ENCODE assay signal across 1 cellular context in genomic region chr11:1705121-1706052, GRCh38.
TF ChIP-seq lines count a peak whose summit lies in the region.

No MANE protein-coding gene starts in this region.

TF ChIP-seq in HepG2, 621 proteins besides CTCF, POLR2A, EP300 and RAD21:
- TF ChIP-seq ZFP37 (CRISPR knock-in tag; IDR thresholded peaks at IDR 0.05; ENCODE audit: borderline replicate concordance): no peak
- TF ChIP-seq ZNF839 (CRISPR knock-in tag; IDR thresholded peaks at IDR 0.05; ENCODE audit: borderline replicate concordance): no peak
- TF ChIP-seq ATAD3A (CRISPR knock-in tag; IDR thresholded peaks at IDR 0.05): no peak
- no peak for TF ChIP-seq ZNF3 (CRISPR knock-in tag; IDR thresholded peaks at IDR 0.05)
- TF ChIP-seq SMARCC2 (IDR thresholded peaks at IDR 0.05): no peak
- TF ChIP-seq ADNP (CRISPR knock-in tag; IDR thresholded peaks at IDR 0.05): no peak
- no peak for TF ChIP-seq ZNF333 (CRISPR knock-in tag; IDR thresholded peaks at IDR 0.05; ENCODE audit: borderline replicate concordance)
TF ChIP-seq in HepG2: peak in this region for 0.
